1 cellular context compared by ENCODE assay signal in the genomic region with DNA sequence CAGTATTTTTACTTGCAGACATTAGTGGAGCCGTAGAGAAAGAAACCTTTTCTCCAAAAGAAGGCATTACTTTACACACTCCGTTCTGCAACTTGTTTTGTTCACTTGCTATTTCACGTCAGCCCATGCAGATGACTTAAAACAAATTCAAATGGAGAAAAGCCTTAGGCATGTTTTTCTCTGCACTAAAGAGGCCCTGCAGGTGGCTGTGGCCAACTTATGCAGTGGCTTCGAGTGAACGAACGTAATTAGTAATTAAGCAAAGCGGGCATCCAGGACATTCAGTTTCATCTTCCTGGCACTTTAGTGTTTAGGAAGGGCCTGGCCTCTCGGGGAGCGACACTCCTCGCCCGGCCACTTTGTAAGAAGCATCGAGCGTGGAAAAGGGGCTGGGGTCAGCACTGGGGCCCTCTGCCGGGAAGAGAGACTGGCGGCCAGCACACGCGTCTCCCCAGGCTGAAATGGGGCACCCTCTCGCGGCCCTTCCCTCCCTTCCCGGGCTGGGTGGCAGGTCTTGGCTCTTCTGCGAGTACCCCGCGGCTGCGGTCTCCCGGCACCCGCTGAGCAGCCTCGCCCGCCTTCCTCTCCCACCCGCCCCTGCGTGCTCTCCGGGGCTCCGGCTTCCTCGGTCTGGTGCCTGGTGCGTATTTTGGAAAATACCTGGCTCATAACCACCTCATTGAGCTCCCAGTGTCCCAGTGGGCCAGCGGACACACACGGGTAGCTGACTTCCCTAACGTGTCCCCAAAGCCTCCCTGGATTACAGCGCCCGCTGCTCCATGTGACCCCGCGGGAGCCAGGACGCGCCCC.
TF ChIP-seq lines count a peak whose summit lies in the region.

No MANE protein-coding gene starts in this region.

TF ChIP-seq in WTC11, 78 proteins besides CTCF, POLR2A, EP300 and RAD21 (continued from another document):
- TF ChIP-seq, protein P1, sequence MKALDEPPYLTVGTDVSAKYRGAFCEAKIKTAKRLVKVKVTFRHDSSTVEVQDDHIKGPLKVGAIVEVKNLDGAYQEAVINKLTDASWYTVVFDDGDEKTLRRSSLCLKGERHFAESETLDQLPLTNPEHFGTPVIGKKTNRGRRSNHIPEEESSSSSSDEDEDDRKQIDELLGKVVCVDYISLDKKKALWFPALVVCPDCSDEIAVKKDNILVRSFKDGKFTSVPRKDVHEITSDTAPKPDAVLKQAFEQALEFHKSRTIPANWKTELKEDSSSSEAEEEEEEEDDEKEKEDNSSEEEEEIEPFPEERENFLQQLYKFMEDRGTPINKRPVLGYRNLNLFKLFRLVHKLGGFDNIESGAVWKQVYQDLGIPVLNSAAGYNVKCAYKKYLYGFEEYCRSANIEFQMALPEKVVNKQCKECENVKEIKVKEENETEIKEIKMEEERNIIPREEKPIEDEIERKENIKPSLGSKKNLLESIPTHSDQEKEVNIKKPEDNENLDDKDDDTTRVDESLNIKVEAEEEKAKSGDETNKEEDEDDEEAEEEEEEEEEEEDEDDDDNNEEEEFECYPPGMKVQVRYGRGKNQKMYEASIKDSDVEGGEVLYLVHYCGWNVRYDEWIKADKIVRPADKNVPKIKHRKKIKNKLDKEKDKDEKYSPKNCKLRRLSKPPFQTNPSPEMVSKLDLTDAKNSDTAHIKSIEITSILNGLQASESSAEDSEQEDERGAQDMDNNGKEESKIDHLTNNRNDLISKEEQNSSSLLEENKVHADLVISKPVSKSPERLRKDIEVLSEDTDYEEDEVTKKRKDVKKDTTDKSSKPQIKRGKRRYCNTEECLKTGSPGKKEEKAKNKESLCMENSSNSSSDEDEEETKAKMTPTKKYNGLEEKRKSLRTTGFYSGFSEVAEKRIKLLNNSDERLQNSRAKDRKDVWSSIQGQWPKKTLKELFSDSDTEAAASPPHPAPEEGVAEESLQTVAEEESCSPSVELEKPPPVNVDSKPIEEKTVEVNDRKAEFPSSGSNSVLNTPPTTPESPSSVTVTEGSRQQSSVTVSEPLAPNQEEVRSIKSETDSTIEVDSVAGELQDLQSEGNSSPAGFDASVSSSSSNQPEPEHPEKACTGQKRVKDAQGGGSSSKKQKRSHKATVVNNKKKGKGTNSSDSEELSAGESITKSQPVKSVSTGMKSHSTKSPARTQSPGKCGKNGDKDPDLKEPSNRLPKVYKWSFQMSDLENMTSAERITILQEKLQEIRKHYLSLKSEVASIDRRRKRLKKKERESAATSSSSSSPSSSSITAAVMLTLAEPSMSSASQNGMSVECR (CRISPR knock-in tag; IDR thresholded peaks at IDR 0.05; ENCODE audit: borderline replicate concordance) = 0 out of 2 replicates have a peak, but pooled peaks have one; percentile 4
- TF ChIP-seq ZNF423 (CRISPR knock-in tag; IDR thresholded peaks at IDR 0.05) (peak; percentile 28), IRF2 (CRISPR knock-in tag; IDR thresholded peaks at IDR 0.05; ENCODE audit: borderline replicate concordance, low read depth) (no peak), TEAD1 (CRISPR knock-in tag; IDR thresholded peaks at IDR 0.05) (no peak)
- TF ChIP-seq, protein P2, sequence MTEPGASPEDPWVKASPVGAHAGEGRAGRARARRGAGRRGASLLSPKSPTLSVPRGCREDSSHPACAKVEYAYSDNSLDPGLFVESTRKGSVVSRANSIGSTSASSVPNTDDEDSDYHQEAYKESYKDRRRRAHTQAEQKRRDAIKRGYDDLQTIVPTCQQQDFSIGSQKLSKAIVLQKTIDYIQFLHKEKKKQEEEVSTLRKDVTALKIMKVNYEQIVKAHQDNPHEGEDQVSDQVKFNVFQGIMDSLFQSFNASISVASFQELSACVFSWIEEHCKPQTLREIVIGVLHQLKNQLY (CRISPR knock-in tag; IDR thresholded peaks at IDR 0.05) = no peak
- TF ChIP-seq, protein P3, sequence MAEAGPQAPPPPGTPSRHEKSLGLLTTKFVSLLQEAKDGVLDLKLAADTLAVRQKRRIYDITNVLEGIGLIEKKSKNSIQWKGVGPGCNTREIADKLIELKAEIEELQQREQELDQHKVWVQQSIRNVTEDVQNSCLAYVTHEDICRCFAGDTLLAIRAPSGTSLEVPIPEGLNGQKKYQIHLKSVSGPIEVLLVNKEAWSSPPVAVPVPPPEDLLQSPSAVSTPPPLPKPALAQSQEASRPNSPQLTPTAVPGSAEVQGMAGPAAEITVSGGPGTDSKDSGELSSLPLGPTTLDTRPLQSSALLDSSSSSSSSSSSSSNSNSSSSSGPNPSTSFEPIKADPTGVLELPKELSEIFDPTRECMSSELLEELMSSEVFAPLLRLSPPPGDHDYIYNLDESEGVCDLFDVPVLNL (CRISPR knock-in tag; IDR thresholded peaks at IDR 0.05; ENCODE audit: borderline replicate concordance, low read depth) = no peak
